In the genomic region with DNA sequence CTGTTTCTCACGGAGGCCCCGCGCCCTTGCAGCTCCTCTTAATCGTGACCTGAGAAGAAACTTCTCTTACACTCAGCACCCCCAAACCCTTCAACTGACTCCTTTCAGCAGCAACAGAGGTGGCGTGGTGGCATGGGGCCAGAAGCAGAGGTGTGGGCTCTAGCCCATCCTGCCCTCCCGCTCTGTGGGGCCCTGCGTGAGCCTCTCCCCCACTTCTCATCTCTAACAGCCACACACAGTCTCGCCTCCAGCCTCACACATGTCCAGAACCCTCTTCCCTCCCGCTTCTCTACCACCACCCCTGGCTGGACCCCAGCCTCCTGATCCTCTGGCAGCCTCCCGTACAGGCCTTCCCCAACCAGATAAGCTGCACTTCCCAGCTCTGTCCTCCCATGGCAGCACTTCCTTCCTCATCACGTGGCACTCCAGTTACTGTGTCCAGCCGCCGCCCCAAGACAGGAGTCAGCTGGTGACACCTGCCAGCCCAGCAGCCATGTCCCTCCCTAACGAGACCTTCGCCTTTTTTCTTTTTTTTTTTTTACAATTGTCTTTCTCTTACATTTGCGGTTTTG, we compare ENCODE assay signal across 9 cellular contexts. TPM values are rescaled to one million over a fixed set of nuclear protein-coding genes. Genes with fewer than 3 reads are reported as not detected.
A peak's percentile ranks its signal among the peaks of the same experiment; 100 is the strongest.
DNase-seq lines count a peak whose midpoint lies in the region; ATAC-seq, FAIRE-seq and TF ChIP-seq lines count a peak whose summit lies in the region.
"Had no signal": no experiment of that assay in that cellular context is flagged by ENCODE, and none has a peak within 500 bp of the region (broad histone marks: within the 10 kb centered on the region; RNA-seq: fewer than 3 reads in every experiment).

No MANE protein-coding gene starts in this region.

- intact Hi-C loops in left colon (cut with DNase I, micrococcal nuclease) = loop anchor here in 1 of 2 donors (5.0 kb wide), 1 partner anchor 129 kb away; no protein-coding TSS in a partner anchor
- intact Hi-C loops in PC-9 (cut with micrococcal nuclease; ENCODE audit: unreplicated experiment) = no loop called here

- 69% methylated on average over 16 of the region's 16 CpGs for WGBS in suprapubic skin

- peaks cover 18% of the 10 kb centered on the region; the same call in 1 of the 2 replicates for H3K79me2 ChIP-seq in PC-9 (ENCODE audit: low read depth)

- CTCF ChIA-PET in PC-9 (lab: Charles Lee) = no interaction called here

- peak overlapping the region; percentile 100 for H3K27ac Mint-ChIP-seq in activated T-cell treated with anti-CD3 and anti-CD28 coated beads, Interleukin-2, amount 50 U/mL, for 24 hours

- H3K4me3 ChIP-seq in suprapubic skin (no peak overlapping the region), PC-9 (no peak overlapping the region)

- POLR2A ChIA-PET in PC-9 (lab: Charles Lee; ENCODE audit: unreplicated experiment) = no interaction called here

- no peak for TF ChIP-seq POLR2A in suprapubic skin (IDR thresholded peaks at IDR 0.05)

- ATAC-seq in GM19043 (IDR thresholded peaks at IDR 0.05; ENCODE audit: low read depth, unreplicated experiment) (peak; percentile 11), HG03175 (IDR thresholded peaks at IDR 0.05; ENCODE audit: unreplicated experiment) (peak; percentile 39), left colon (peak; percentile 62), GM19324 (IDR thresholded peaks at IDR 0.05; ENCODE audit: low FRiP score, unreplicated experiment) (no peak)

- H3K4me1 ChIP-seq in suprapubic skin (peaks cover 62% of the 10 kb centered on the region), PC-9 (replicated peaks; ENCODE audit: insufficient read depth) (peaks cover 24% of the 10 kb centered on the region)

- peak overlapping the region; percentile 71 for H3K4me3 Mint-ChIP-seq in activated T-cell treated with anti-CD3 and anti-CD28 coated beads, Interleukin-2, amount 50 U/mL, for 24 hours

- no peaks in the 10 kb centered on the region for H3K9me3 Mint-ChIP-seq in activated T-cell treated with anti-CD3 and anti-CD28 coated beads, Interleukin-2, amount 50 U/mL, for 24 hours

- no peaks in the 10 kb centered on the region for H4K20me1 ChIP-seq in PC-9 (ENCODE audit: insufficient read depth)

- no peak for TF ChIP-seq EP300 in suprapubic skin (IDR thresholded peaks at IDR 0.05)

- H3K27ac ChIP-seq in suprapubic skin (peak overlapping the region; percentile 79), PC-9 (no peak overlapping the region)
- H3K27ac ChIP-seq: epithelial cell of prostate had no signal

- H3K36me3 Mint-ChIP-seq in activated T-cell treated with anti-CD3 and anti-CD28 coated beads, Interleukin-2, amount 50 U/mL, for 24 hours (ENCODE audit: low read depth) = peaks cover 60% of the 10 kb centered on the region

- TF ChIP-seq CTCF in suprapubic skin (IDR thresholded peaks at IDR 0.05) (no peak), PC-9 (conservative IDR thresholded peaks at IDR 0.05) (no peak)

- H3K9me3 ChIP-seq in suprapubic skin (no peaks in the 10 kb centered on the region), PC-9 (ENCODE audit: insufficient read depth, low read depth) (no peaks in the 10 kb centered on the region)

- no peaks in the 10 kb centered on the region for H3K9me2 ChIP-seq in PC-9 (ENCODE audit: insufficient read depth)

- peaks cover 93% of the 10 kb centered on the region for H3K4me1 Mint-ChIP-seq in activated T-cell treated with anti-CD3 and anti-CD28 coated beads, Interleukin-2, amount 50 U/mL, for 24 hours (ENCODE audit: low read depth)

- DNase-seq in activated T-cell treated with anti-CD3 and anti-CD28 coated beads, Interleukin-2, amount 50 U/mL, for 24 hours = no peak
- DNase-seq in left colon (peak; percentile 77 to 82), suprapubic skin (ENCODE audit: low spot score in 2 of 2) (peak; percentile 71 to 76), PC-9 (no peak), HTR-8/SVneo (ENCODE audit: insufficient read length, low spot score) (no peak)

- H3F3A ChIP-seq in PC-9 (ENCODE audit: insufficient read depth, low read depth) = peaks cover 19% of the 10 kb centered on the region

- no peak overlapping the region for H3K4me2 ChIP-seq in PC-9

- H3K27me3 Mint-ChIP-seq in activated T-cell treated with anti-CD3 and anti-CD28 coated beads, Interleukin-2, amount 50 U/mL, for 24 hours = no peaks in the 10 kb centered on the region

- H3K27me3 ChIP-seq in suprapubic skin (no peaks in the 10 kb centered on the region), PC-9 (ENCODE audit: insufficient read depth, low read depth) (no peaks in the 10 kb centered on the region)

- BruUV-seq in PC-9 (replicated peaks; lab: Mats Ljungman, UMichigan) = no TSS peak

- H3K36me3 ChIP-seq in suprapubic skin = peaks cover 3% of the 10 kb centered on the region
- peaks cover 4% of the 10 kb centered on the region; the same call in 1 of the 2 replicates for H3K36me3 ChIP-seq in PC-9 (ENCODE audit: low read depth)

- H2AFZ ChIP-seq in PC-9 = no peak overlapping the region

- FAIRE-seq in HTR-8/SVneo (lab: Jason Lieb, UNC) = no peak

RNA-seq across cellular contexts. Expression of a gene that starts 30.5 kb away (rescaled TPM):
- total RNA-seq in left colon (10 to 100 TPM; 44.4 to 44.7 TPM), suprapubic skin (10 to 100 TPM; 23.0 to 32.2 (median 29.3) TPM), PC-9 (2021) (114 and 121 TPM in 2 replicates)

RNA-seq across cellular contexts. Expression of a gene that starts 34.8 kb away (rescaled TPM):
- total RNA-seq in left colon = 1 to 10 TPM; 8.8 to 9.6 TPM
- total RNA-seq in suprapubic skin = 1 to 10 TPM; 1.3 to 5.0 (median 3.7) TPM
- total RNA-seq in PC-9 (2021) = 5.1 and 7.2 TPM in 2 replicates

Comparison
In these comparisons a context has a peak if more than half of its experiments do, and no peak if none do; other contexts are left out.
1. DNase-seq: peak in left colon (2 of 2) and suprapubic skin (2 of 2); none in activated T-cell treated with anti-CD3 and anti-CD28 coated beads, Interleukin-2, amount 50 U/mL, for 24 hours (single experiment), PC-9 (0 of 2) and HTR-8/SVneo (single experiment).